In genomic region chr1:234478152-234478480, GRCh38 we compare ENCODE assay signal across 1 cellular context.
TF ChIP-seq lines count a peak whose summit lies in the region.

No MANE protein-coding gene starts in this region.

TF ChIP-seq in HepG2, 621 proteins besides CTCF, POLR2A, EP300 and RAD21 (continued from another document and continues in another):
- TF ChIP-seq, protein P1, sequence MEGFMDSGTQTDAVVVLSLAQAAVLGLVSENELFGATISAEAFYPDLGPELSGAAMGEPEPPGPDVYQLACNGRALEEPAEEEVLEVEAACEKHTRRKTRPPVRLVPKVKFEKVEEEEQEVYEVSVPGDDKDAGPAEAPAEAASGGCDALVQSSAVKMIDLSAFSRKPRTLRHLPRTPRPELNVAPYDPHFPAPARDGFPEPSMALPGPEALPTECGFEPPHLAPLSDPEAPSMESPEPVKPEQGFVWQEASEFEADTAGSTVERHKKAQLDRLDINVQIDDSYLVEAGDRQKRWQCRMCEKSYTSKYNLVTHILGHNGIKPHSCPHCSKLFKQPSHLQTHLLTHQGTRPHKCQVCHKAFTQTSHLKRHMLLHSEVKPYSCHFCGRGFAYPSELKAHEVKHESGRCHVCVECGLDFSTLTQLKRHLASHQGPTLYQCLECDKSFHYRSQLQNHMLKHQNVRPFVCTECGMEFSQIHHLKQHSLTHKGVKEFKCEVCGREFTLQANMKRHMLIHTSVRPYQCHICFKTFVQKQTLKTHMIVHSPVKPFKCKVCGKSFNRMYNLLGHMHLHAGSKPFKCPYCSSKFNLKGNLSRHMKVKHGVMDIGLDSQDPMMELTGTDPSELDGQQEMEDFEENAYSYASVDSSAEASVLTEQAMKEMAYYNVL (CRISPR knock-in tag; IDR thresholded peaks at IDR 0.05; ENCODE audit: borderline replicate concordance): 0 out of 2 replicates have a peak, but pooled peaks have one; percentile 22
- TF ChIP-seq, protein P2, sequence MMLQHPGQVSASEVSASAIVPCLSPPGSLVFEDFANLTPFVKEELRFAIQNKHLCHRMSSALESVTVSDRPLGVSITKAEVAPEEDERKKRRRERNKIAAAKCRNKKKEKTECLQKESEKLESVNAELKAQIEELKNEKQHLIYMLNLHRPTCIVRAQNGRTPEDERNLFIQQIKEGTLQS (CRISPR knock-in tag; IDR thresholded peaks at IDR 0.05): no peak
- no peak for TF ChIP-seq ZFP36L1 (CRISPR knock-in tag; IDR thresholded peaks at IDR 0.05)
- TF ChIP-seq ZFYVE20 (CRISPR knock-in tag; IDR thresholded peaks at IDR 0.05; ENCODE audit: borderline replicate concordance, low read depth): no peak
- TF ChIP-seq CHD4 (IDR thresholded peaks at IDR 0.05; ENCODE audit: borderline replicate concordance, low read length): no peak
- no peak for TF ChIP-seq BRF2 (CRISPR knock-in tag; IDR thresholded peaks at IDR 0.05)
- TF ChIP-seq ZNF878 (CRISPR knock-in tag; IDR thresholded peaks at IDR 0.05): no peak
- TF ChIP-seq SPEN (CRISPR knock-in tag; IDR thresholded peaks at IDR 0.05; ENCODE audit: low read depth): peak; percentile 40; the same call in 1 of the 2 replicates
- TF ChIP-seq, protein P3, sequence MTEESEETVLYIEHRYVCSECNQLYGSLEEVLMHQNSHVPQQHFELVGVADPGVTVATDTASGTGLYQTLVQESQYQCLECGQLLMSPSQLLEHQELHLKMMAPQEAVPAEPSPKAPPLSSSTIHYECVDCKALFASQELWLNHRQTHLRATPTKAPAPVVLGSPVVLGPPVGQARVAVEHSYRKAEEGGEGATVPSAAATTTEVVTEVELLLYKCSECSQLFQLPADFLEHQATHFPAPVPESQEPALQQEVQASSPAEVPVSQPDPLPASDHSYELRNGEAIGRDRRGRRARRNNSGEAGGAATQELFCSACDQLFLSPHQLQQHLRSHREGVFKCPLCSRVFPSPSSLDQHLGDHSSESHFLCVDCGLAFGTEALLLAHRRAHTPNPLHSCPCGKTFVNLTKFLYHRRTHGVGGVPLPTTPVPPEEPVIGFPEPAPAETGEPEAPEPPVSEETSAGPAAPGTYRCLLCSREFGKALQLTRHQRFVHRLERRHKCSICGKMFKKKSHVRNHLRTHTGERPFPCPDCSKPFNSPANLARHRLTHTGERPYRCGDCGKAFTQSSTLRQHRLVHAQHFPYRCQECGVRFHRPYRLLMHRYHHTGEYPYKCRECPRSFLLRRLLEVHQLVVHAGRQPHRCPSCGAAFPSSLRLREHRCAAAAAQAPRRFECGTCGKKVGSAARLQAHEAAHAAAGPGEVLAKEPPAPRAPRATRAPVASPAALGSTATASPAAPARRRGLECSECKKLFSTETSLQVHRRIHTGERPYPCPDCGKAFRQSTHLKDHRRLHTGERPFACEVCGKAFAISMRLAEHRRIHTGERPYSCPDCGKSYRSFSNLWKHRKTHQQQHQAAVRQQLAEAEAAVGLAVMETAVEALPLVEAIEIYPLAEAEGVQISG (CRISPR knock-in tag; IDR thresholded peaks at IDR 0.05): no peak
- no peak for TF ChIP-seq POGZ (CRISPR knock-in tag; IDR thresholded peaks at IDR 0.05)
- no peak for TF ChIP-seq REXO4 (CRISPR knock-in tag; IDR thresholded peaks at IDR 0.05; ENCODE audit: borderline replicate concordance)
- TF ChIP-seq CREB1 (IDR thresholded peaks at IDR 0.05): no peak
- TF ChIP-seq CREB1 (CRISPR knock-in tag; IDR thresholded peaks at IDR 0.05): no peak
- TF ChIP-seq ZMAT3 (CRISPR knock-in tag; conservative IDR thresholded peaks at IDR 0.05): 0 out of 2 replicates have a peak, but pooled peaks have one; percentile 48
- no peak for TF ChIP-seq HNRNPL (IDR thresholded peaks at IDR 0.05; ENCODE audit: low read depth, low read length)
- no peak for TF ChIP-seq RCOR2 (CRISPR knock-in tag; IDR thresholded peaks at IDR 0.05)
- TF ChIP-seq SMAD3 (CRISPR knock-in tag; IDR thresholded peaks at IDR 0.05): no peak
- TF ChIP-seq XRCC5 (optimal IDR thresholded peaks at IDR 0.05; ENCODE audit: low read length): no peak
- TF ChIP-seq IKZF4 (CRISPR knock-in tag; IDR thresholded peaks at IDR 0.05; ENCODE audit: borderline replicate concordance, low read depth, not compliant biosample characterization): peak; percentile 8
- no peak for TF ChIP-seq SSRP1 (CRISPR knock-in tag; IDR thresholded peaks at IDR 0.05)
- TF ChIP-seq ZBTB42 (CRISPR knock-in tag; IDR thresholded peaks at IDR 0.05): no peak
- no peak for TF ChIP-seq MAFK (conservative IDR thresholded peaks at IDR 0.05 in 1 of 2, IDR thresholded peaks at IDR 0.05 in 1 of 2; ENCODE audit: low read length in 2 of 2)
- TF ChIP-seq TSC22D2 (CRISPR knock-in tag; IDR thresholded peaks at IDR 0.05; ENCODE audit: borderline replicate concordance): no peak
- TF ChIP-seq ZNF512B (CRISPR knock-in tag; IDR thresholded peaks at IDR 0.05; ENCODE audit: borderline replicate concordance): no peak
- no peak for TF ChIP-seq ARNT2 (CRISPR knock-in tag; IDR thresholded peaks at IDR 0.05; ENCODE audit: low read depth)
- no peak for TF ChIP-seq HDAC1 (CRISPR knock-in tag; IDR thresholded peaks at IDR 0.05)
- TF ChIP-seq, protein P4, sequence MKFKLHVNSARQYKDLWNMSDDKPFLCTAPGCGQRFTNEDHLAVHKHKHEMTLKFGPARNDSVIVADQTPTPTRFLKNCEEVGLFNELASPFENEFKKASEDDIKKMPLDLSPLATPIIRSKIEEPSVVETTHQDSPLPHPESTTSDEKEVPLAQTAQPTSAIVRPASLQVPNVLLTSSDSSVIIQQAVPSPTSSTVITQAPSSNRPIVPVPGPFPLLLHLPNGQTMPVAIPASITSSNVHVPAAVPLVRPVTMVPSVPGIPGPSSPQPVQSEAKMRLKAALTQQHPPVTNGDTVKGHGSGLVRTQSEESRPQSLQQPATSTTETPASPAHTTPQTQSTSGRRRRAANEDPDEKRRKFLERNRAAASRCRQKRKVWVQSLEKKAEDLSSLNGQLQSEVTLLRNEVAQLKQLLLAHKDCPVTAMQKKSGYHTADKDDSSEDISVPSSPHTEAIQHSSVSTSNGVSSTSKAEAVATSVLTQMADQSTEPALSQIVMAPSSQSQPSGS (CRISPR knock-in tag; IDR thresholded peaks at IDR 0.05): no peak
- no peak for TF ChIP-seq ZFP36L2 (CRISPR knock-in tag; IDR thresholded peaks at IDR 0.05)
- no peak for TF ChIP-seq DZIP1 (CRISPR knock-in tag; IDR thresholded peaks at IDR 0.05)
- TF ChIP-seq HNRNPH1 (optimal IDR thresholded peaks at IDR 0.05; ENCODE audit: low read depth, low read length): no peak
- TF ChIP-seq BHLHE40 (IDR thresholded peaks at IDR 0.05; ENCODE audit: low read length): no peak
- no peak for TF ChIP-seq AGO1 (IDR thresholded peaks at IDR 0.05; ENCODE audit: low read depth, low read length, poor library complexity, severe bottlenecking)
- TF ChIP-seq ZNF547 (CRISPR knock-in tag; IDR thresholded peaks at IDR 0.05): no peak
- TF ChIP-seq KDM2A (CRISPR knock-in tag; IDR thresholded peaks at IDR 0.05; ENCODE audit: borderline replicate concordance, low read depth): peak; percentile 59; the same call in 1 of the 2 replicates
- TF ChIP-seq, protein P5, sequence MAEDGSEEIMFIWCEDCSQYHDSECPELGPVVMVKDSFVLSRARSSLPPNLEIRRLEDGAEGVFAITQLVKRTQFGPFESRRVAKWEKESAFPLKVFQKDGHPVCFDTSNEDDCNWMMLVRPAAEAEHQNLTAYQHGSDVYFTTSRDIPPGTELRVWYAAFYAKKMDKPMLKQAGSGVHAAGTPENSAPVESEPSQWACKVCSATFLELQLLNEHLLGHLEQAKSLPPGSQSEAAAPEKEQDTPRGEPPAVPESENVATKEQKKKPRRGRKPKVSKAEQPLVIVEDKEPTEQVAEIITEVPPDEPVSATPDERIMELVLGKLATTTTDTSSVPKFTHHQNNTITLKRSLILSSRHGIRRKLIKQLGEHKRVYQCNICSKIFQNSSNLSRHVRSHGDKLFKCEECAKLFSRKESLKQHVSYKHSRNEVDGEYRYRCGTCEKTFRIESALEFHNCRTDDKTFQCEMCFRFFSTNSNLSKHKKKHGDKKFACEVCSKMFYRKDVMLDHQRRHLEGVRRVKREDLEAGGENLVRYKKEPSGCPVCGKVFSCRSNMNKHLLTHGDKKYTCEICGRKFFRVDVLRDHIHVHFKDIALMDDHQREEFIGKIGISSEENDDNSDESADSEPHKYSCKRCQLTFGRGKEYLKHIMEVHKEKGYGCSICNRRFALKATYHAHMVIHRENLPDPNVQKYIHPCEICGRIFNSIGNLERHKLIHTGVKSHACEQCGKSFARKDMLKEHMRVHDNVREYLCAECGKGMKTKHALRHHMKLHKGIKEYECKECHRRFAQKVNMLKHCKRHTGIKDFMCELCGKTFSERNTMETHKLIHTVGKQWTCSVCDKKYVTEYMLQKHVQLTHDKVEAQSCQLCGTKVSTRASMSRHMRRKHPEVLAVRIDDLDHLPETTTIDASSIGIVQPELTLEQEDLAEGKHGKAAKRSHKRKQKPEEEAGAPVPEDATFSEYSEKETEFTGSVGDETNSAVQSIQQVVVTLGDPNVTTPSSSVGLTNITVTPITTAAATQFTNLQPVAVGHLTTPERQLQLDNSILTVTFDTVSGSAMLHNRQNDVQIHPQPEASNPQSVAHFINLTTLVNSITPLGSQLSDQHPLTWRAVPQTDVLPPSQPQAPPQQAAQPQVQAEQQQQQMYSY (CRISPR knock-in tag; IDR thresholded peaks at IDR 0.05): no peak
- no peak for TF ChIP-seq SP4 (CRISPR knock-in tag; IDR thresholded peaks at IDR 0.05)
- no peak for TF ChIP-seq ZMYM3 (CRISPR knock-in tag; IDR thresholded peaks at IDR 0.05)
- TF ChIP-seq TEAD2 (CRISPR knock-in tag; IDR thresholded peaks at IDR 0.05): no peak
- TF ChIP-seq ZFP41 (CRISPR knock-in tag; IDR thresholded peaks at IDR 0.05; ENCODE audit: borderline replicate concordance): no peak
- TF ChIP-seq ZNF235 (CRISPR knock-in tag; IDR thresholded peaks at IDR 0.05; ENCODE audit: borderline replicate concordance): 0 out of 2 replicates have a peak, but pooled peaks have one; percentile 2
- TF ChIP-seq HNF1B (CRISPR knock-in tag; IDR thresholded peaks at IDR 0.05): no peak
- TF ChIP-seq ZNF546 (CRISPR knock-in tag; conservative IDR thresholded peaks at IDR 0.05): no peak
- TF ChIP-seq ZNF660 (CRISPR knock-in tag; IDR thresholded peaks at IDR 0.05; ENCODE audit: borderline replicate concordance, low read depth): no peak
- TF ChIP-seq, protein P6, sequence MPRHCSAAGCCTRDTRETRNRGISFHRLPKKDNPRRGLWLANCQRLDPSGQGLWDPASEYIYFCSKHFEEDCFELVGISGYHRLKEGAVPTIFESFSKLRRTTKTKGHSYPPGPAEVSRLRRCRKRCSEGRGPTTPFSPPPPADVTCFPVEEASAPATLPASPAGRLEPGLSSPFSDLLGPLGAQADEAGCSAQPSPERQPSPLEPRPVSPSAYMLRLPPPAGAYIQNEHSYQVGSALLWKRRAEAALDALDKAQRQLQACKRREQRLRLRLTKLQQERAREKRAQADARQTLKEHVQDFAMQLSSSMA (CRISPR knock-in tag; IDR thresholded peaks at IDR 0.05): no peak
- TF ChIP-seq GTF2F1 (IDR thresholded peaks at IDR 0.05; ENCODE audit: low read length): no peak
- no peak for TF ChIP-seq ZNF83 (CRISPR knock-in tag; IDR thresholded peaks at IDR 0.05; ENCODE audit: borderline replicate concordance)
- no peak for TF ChIP-seq HCFC1 (IDR thresholded peaks at IDR 0.05; ENCODE audit: low read depth, low read length)
